Comparison of ENCODE assay signal across 8 cellular contexts in genomic region chr1:117365350-117366280, GRCh38. TPM values are rescaled to one million over a fixed set of nuclear protein-coding genes. Genes with fewer than 3 reads are reported as not detected.
DNase-seq lines count a peak whose midpoint lies in the region; ATAC-seq, FAIRE-seq and TF ChIP-seq lines count a peak whose summit lies in the region.

No MANE protein-coding gene starts in this region.

- H4K5ac ChIP-seq in IMR-90 (ENCODE audit: low read depth, low read length), result peak overlapping the region; percentile 79; the same call in 1 of the 2 replicates

- peak overlapping the region; percentile 98 for H3K23ac ChIP-seq in IMR-90 (ENCODE audit: low read depth, low read length)
- no peak overlapping the region for H3K23ac ChIP-seq in mesenchymal stem cell (ENCODE audit: low read length in 2 of 2)

- peak overlapping the region; percentile 92 for H2AK9ac ChIP-seq in IMR-90 (replicated peaks; ENCODE audit: low read depth, low read length, poor library complexity)

- ATAC-seq in IMR-90 (ENCODE audit: low read depth), result no peak
- ATAC-seq in HG02870 (IDR thresholded peaks at IDR 0.05; ENCODE audit: unreplicated experiment), result no peak

- H3K9me1 ChIP-seq in IMR-90 (ENCODE audit: insufficient read depth, low read length), result no peaks in the 10 kb centered on the region

- H3K27me3 ChIP-seq in BE2C (no peaks in the 10 kb centered on the region), IMR-90 (ENCODE audit: control insufficient read depth, insufficient read depth, low read length) (no peaks in the 10 kb centered on the region), bronchial epithelial cell (ENCODE audit: control insufficient read depth, insufficient read depth, low read length) (no peaks in the 10 kb centered on the region), mesenchymal stem cell (ENCODE audit: control insufficient read depth in 1 of 2, insufficient read depth in 1 of 2, low read length in 2 of 2) (no peaks in the 10 kb centered on the region)

- peak overlapping the region in 1 of 2 experiments; percentile 63 for H2BK12ac ChIP-seq in mesenchymal stem cell (ENCODE audit: low read length in 2 of 2)

- DNase-seq in BE2C, result no peak
- DNase-seq in IMR-90, result peak; percentile 61
- DNase-seq in bronchial epithelial cell (ENCODE audit: low read depth), result peak; percentile 21
- DNase-seq in mesenchymal stem cell, result peak; percentile 20
- DNase-seq in ureter (ENCODE audit: low spot score), result no peak
- DNase-seq in cerebellar nuclear complex (lab: John Stamatoyannopoulos, UW), result no peak
- no peak for DNase-seq in SW 1271 (lab: John Stamatoyannopoulos, UW)

- FAIRE-seq in bronchial epithelial cell (lab: Jason Lieb, UNC), result no peak

- TF ChIP-seq RAD21 in IMR-90 (IDR thresholded peaks at IDR 0.05; ENCODE audit: low read length), result no peak

- H3K79me1 ChIP-seq in IMR-90 (ENCODE audit: low read depth in 1 of 2, low read length in 2 of 2) (peaks cover 0 to 26% of the 10 kb centered on the region in 2 experiments; a peak in 2 of 4 replicates), mesenchymal stem cell (replicated peaks; ENCODE audit: low read length, poor library complexity, severe bottlenecking) (peaks cover 7% of the 10 kb centered on the region)

- no peaks in the 10 kb centered on the region for H3K36me3 ChIP-seq in BE2C
- no peaks in the 10 kb centered on the region for H3K36me3 ChIP-seq in IMR-90 (ENCODE audit: control insufficient read depth, insufficient read depth, low read length)
- H3K36me3 ChIP-seq in bronchial epithelial cell (ENCODE audit: control insufficient read depth, insufficient read depth, low read length), result no peaks in the 10 kb centered on the region
- H3K36me3 ChIP-seq in mesenchymal stem cell (ENCODE audit: control insufficient read depth in 1 of 2, insufficient read depth in 2 of 2, low read depth in 1 of 2, low read length in 2 of 2), result no peaks in the 10 kb centered on the region

- H2AFZ ChIP-seq in IMR-90 (replicated peaks; ENCODE audit: low read length, poor library complexity), result peak overlapping the region; percentile 98
- no peak overlapping the region for H2AFZ ChIP-seq in mesenchymal stem cell (ENCODE audit: low read depth, low read length)

- no peak for TF ChIP-seq POLR2A in IMR-90 (IDR thresholded peaks at IDR 0.05; ENCODE audit: low read depth, low read length)

- H3K18ac ChIP-seq in IMR-90 (ENCODE audit: low read depth, low read length), result peak overlapping the region; percentile 82
- H3K18ac ChIP-seq in mesenchymal stem cell (ENCODE audit: low read depth in 1 of 2, low read length in 2 of 2), result peak overlapping the region in 1 of 2 experiments; percentile 99

- peak overlapping the region; percentile 70 for H3K4me3 ChIP-seq in BE2C (ENCODE audit: low read depth, low read length)
- H3K4me3 ChIP-seq in IMR-90 (ENCODE audit: insufficient read depth, low read depth, low read length), result peak overlapping the region; percentile 90
- H3K4me3 ChIP-seq in bronchial epithelial cell (ENCODE audit: low read depth, low read length), result peak overlapping the region; percentile 54
- H3K4me3 ChIP-seq in mesenchymal stem cell (ENCODE audit: insufficient read depth in 1 of 2, low read depth in 1 of 2, low read length in 2 of 2), result peak overlapping the region in 1 of 2 experiments; percentile 90

- POLR2A ChIA-PET in IMR-90 (lab: Charles Lee; ENCODE audit: unreplicated experiment), result no interaction called here

- H3K9me3 ChIP-seq in BE2C (no peaks in the 10 kb centered on the region), IMR-90 (ENCODE audit: control insufficient read depth, insufficient read depth, low read length) (no peaks in the 10 kb centered on the region), mesenchymal stem cell (ENCODE audit: control insufficient read depth, low read length) (no peaks in the 10 kb centered on the region)

- dilution Hi-C loops in IMR-90 (cut with HindIII; ENCODE audit: low sequenced_read_pairs, unreplicated experiment), result no loop called here

- intact Hi-C loops in IMR-90 (cut with micrococcal nuclease), result loop anchor here (1.0 to 10.0 kb wide), 5 partner anchors 53 to 532 kb away; no protein-coding TSS in a partner anchor

- no TSS peak for BruUV-seq in IMR-90 (replicated peaks; lab: Mats Ljungman, UMichigan)

- H2AK5ac ChIP-seq in IMR-90 (ENCODE audit: low read depth, low read length), result peak overlapping the region; percentile 71
- no peak overlapping the region for H2AK5ac ChIP-seq in mesenchymal stem cell (ENCODE audit: low read length, severe bottlenecking)

- H4K20me1 ChIP-seq in IMR-90 (ENCODE audit: insufficient read depth, low read length), result peaks cover 9% of the 10 kb centered on the region; the same call in 1 of the 2 replicates

- H3K56ac ChIP-seq in IMR-90 (ENCODE audit: extremely low read depth, insufficient read depth, low read length), result peak overlapping the region; percentile 95; the same call in 1 of the 2 replicates

- H3K9ac ChIP-seq in IMR-90 (ENCODE audit: low read depth, low read length) (peak overlapping the region; percentile 98), mesenchymal stem cell (ENCODE audit: low read length) (peak overlapping the region; percentile 98)

- TF ChIP-seq CTCF in BE2C (IDR thresholded peaks at IDR 0.05; ENCODE audit: low read depth, low read length), result no peak
- no peak for TF ChIP-seq CTCF in IMR-90 (conservative IDR thresholded peaks at IDR 0.05; ENCODE audit: low read depth, low read length)
- TF ChIP-seq CTCF in bronchial epithelial cell (IDR thresholded peaks at IDR 0.05; ENCODE audit: insufficient read depth, low read length, severe bottlenecking), result no peak

- peak overlapping the region; percentile 74; the same call in 1 of the 3 replicates for H2BK15ac ChIP-seq in IMR-90 (ENCODE audit: low read depth, low read length)
- no peak overlapping the region for H2BK15ac ChIP-seq in mesenchymal stem cell (ENCODE audit: low read depth, poor library complexity, severe bottlenecking)

- H3K27ac ChIP-seq in IMR-90 (ENCODE audit: insufficient read depth, low read length), result peak overlapping the region; percentile 97
- no peak overlapping the region for H3K27ac ChIP-seq in mesenchymal stem cell (ENCODE audit: low read length, poor library complexity, severe bottlenecking)

- H2BK5ac ChIP-seq in IMR-90 (ENCODE audit: low read depth, low read length, poor library complexity, severe bottlenecking) (peak overlapping the region; percentile 95), mesenchymal stem cell (ENCODE audit: low read depth, low read length, poor library complexity, severe bottlenecking) (no peak overlapping the region)

- no peak overlapping the region for H2BK20ac ChIP-seq in IMR-90 (ENCODE audit: low read depth, low read length)

- CTCF ChIA-PET in IMR-90 (lab: Yijun Ruan, JAX), result interaction anchor here (0.6 kb wide), 1 partner anchor 310 kb away, joined by 6 read pairs; no protein-coding TSS in a partner anchor

- 0% methylated on average over 1 of the region's 11 CpGs; no CpG with 5 or more reads in 1 of the 2 experiments for WGBS in IMR-90 (ENCODE audit: extremely low coverage in 2 of 2, insufficient read length in 1 of 2), 2 experiments
- WGBS in mesenchymal stem cell, result 53% methylated on average over 7 of the region's 11 CpGs

- H2BK120ac ChIP-seq in IMR-90 (ENCODE audit: low read depth, low read length) (peak overlapping the region; percentile 87; the same call in 1 of the 2 replicates), mesenchymal stem cell (ENCODE audit: low read depth, low read length) (no peak overlapping the region)

- H3K4me2 ChIP-seq in IMR-90 (ENCODE audit: low read depth, low read length), result peak overlapping the region; percentile 93
- peak overlapping the region; percentile 80 for H3K4me2 ChIP-seq in mesenchymal stem cell (ENCODE audit: low read length, poor library complexity, severe bottlenecking)

- in situ Hi-C loops in IMR-90 (cut with MboI; ENCODE audit: low sequenced_read_pairs), result loop anchor here (25.0 kb wide), 1 partner anchor 397 kb away; no protein-coding TSS in a partner anchor

- H3K4me1 ChIP-seq in BE2C (peaks cover 5% of the 10 kb centered on the region), IMR-90 (ENCODE audit: control insufficient read depth, insufficient read depth, low read length) (peaks cover 4% of the 10 kb centered on the region), mesenchymal stem cell (ENCODE audit: control insufficient read depth, insufficient read depth, low read depth, low read length) (no peaks in the 10 kb centered on the region)

- H3K4ac ChIP-seq in IMR-90 (ENCODE audit: low read depth, low read length) (peak overlapping the region; percentile 95), mesenchymal stem cell (ENCODE audit: low read depth in 1 of 2, low read length in 2 of 2) (peak overlapping the region in 1 of 2 experiments; percentile 97)

- H4K91ac ChIP-seq in IMR-90 (ENCODE audit: insufficient read depth, low read depth, low read length) (peak overlapping the region; percentile 92; the same call in 1 of the 2 replicates), mesenchymal stem cell (ENCODE audit: low read length) (no peak overlapping the region)

- H3K14ac ChIP-seq in IMR-90 (replicated peaks; ENCODE audit: low read depth, low read length) (peak overlapping the region; percentile 91), mesenchymal stem cell (ENCODE audit: low read length in 2 of 2) (no peak overlapping the region)

- H4K8ac ChIP-seq in IMR-90 (ENCODE audit: low read depth in 2 of 2, low read length in 2 of 2) (peak overlapping the region; percentile 95; a peak in 3 of 4 replicates), mesenchymal stem cell (ENCODE audit: low read length) (no peak overlapping the region)

TF ChIP-seq in IMR-90, 13 proteins besides CTCF, POLR2A, EP300 and RAD21 (continues in another document):
- TF ChIP-seq CHD1 (IDR thresholded peaks at IDR 0.05; ENCODE audit: low read depth, low read length) (no peak), NFE2L2 (IDR thresholded peaks at IDR 0.05; ENCODE audit: low read depth, low read length) (no peak), RCOR1 (IDR thresholded peaks at IDR 0.05; ENCODE audit: insufficient replicate concordance, low read length) (no peak), MXI1 (IDR thresholded peaks at IDR 0.05; ENCODE audit: borderline replicate concordance, low read depth, low read length) (no peak)

RNA-seq across cellular contexts. Expression of gene MAN1A2, which starts 1.6 kb away (rescaled TPM):
- 17.8 TPM for polyA plus RNA-seq in BE2C (2012; ENCODE audit: insufficient read depth, insufficient read length, low read depth)
- total RNA-seq in IMR-90 (2012; rRNA removed) (29.4 and 60.8 TPM in 2 replicates), bronchial epithelial cell (44.0 and 49.8 TPM in 2 replicates), ureter (76.2 TPM)
- 12.0 and 12.4 TPM in 2 replicates for polyA plus RNA-seq in IMR-90 (2012; rRNA removed)
- polyA plus RNA-seq in IMR-90 (2012; cell fraction: cytosol; rRNA removed), result 2.2 and 7.9 TPM in 2 replicates
- polyA plus RNA-seq in IMR-90 (2012; cell fraction: nucleus; rRNA removed; ENCODE audit: low replicate concordance), result 0.72 and 9.7 TPM in 2 replicates
- 28.6 TPM for polyA plus RNA-seq in mesenchymal stem cell (2013, experiment 1 of 2)
- polyA plus RNA-seq in mesenchymal stem cell (2013, experiment 2 of 2), result 29.2 TPM

Comparison
In these comparisons a context has a peak if more than half of its experiments do, and no peak if none do; other contexts are left out.
1. DNase-seq: peak in IMR-90 (single experiment), bronchial epithelial cell (single experiment) and mesenchymal stem cell (single experiment); none in BE2C (single experiment), ureter (single experiment), cerebellar nuclear complex (0 of 2) and SW 1271 (0 of 2).